13 cellular contexts compared by ENCODE assay signal in genomic region chr2:133504566-133505505, GRCh38.
A peak's percentile ranks its signal among the peaks of the same experiment; 100 is the strongest.
DNase-seq lines count a peak whose midpoint lies in the region; ATAC-seq and TF ChIP-seq lines count a peak whose summit lies in the region.
"Had no signal": no experiment of that assay in that cellular context is flagged by ENCODE, and none has a peak within 500 bp of the region (broad histone marks: within the 10 kb centered on the region; RNA-seq: fewer than 3 reads in every experiment).

No MANE protein-coding gene starts in this region.

- H3K27me3 Mint-ChIP-seq in Calu3 (ENCODE audit: unreplicated experiment), result no peaks in the 10 kb centered on the region
- no peaks in the 10 kb centered on the region for H3K27me3 Mint-ChIP-seq in effector memory CD8-positive, alpha-beta T cell

- H3K4me3 Mint-ChIP-seq in Calu3 (ENCODE audit: low read depth, unreplicated experiment), result no peak overlapping the region
- no peak overlapping the region for H3K4me3 Mint-ChIP-seq in effector memory CD8-positive, alpha-beta T cell
- H3K4me3 Mint-ChIP-seq: H9 had no signal

- H3K36me3 Mint-ChIP-seq in Calu3 (ENCODE audit: insufficient read depth, unreplicated experiment), result no peaks in the 10 kb centered on the region
- no peaks in the 10 kb centered on the region for H3K36me3 Mint-ChIP-seq in effector memory CD8-positive, alpha-beta T cell (ENCODE audit: insufficient read depth)

- H3K4me3 ChIP-seq in SJSA1 (no peak overlapping the region), fibroblast of pulmonary artery (replicated peaks; ENCODE audit: low read depth, low read length) (no peak overlapping the region), ovary (no peak overlapping the region)

- no peaks in the 10 kb centered on the region for H3K36me3 ChIP-seq in SJSA1
- H3K36me3 ChIP-seq in ovary, result no peaks in the 10 kb centered on the region

- no peaks in the 10 kb centered on the region for H3K9me3 Mint-ChIP-seq in Calu3 (ENCODE audit: low read depth, unreplicated experiment)
- H3K9me3 Mint-ChIP-seq in effector memory CD8-positive, alpha-beta T cell, result peaks cover 7 to 12% of the 10 kb centered on the region in 2 donors
- H3K9me3 Mint-ChIP-seq: H9 had no signal

- H3K27ac ChIP-seq in SJSA1 (peak overlapping the region; percentile 42; the same call in 1 of the 2 replicates), ovary (no peak overlapping the region)

- no TSS peak for BruUV-seq in Calu3 (replicated peaks; lab: Mats Ljungman, UMichigan)

- DNase-seq in Calu3 (peak; percentile 72), SJSA1 (ENCODE audit: low read depth in 1 of 2, low spot score in 2 of 2) (peak; percentile 63 to 79), fibroblast of pulmonary artery (ENCODE audit: low read depth) (peak; percentile 80), ovary (peak; percentile 27 to 81 (median 49))
- DNase-seq in effector memory CD8-positive, alpha-beta T cell, result no peak
- DNase-seq: COR-L47; H9; NCI-H1930; retina; stimulated activated CD8-positive, alpha-beta memory T cell treated with anti-CD3 and anti-CD28 coated beads, Interleukin-4, amount 100 ng/mL, for 48 hours had no signal

- intact Hi-C loops in Calu3 (cut with micrococcal nuclease; ENCODE audit: unreplicated experiment), result loop anchor here (5.0 kb wide), 1 partner anchor 1798 kb away; no protein-coding TSS in a partner anchor
- intact Hi-C loops in ovary (cut with DNase I), result no loop called here

- TF ChIP-seq CTCF in Calu3 (IDR thresholded peaks at IDR 0.05; ENCODE audit: unreplicated experiment), result no peak
- TF ChIP-seq CTCF in fibroblast of pulmonary artery (IDR thresholded peaks at IDR 0.05; ENCODE audit: low read length, missing control alignments), result no peak
- no peak for TF ChIP-seq CTCF in ovary (IDR thresholded peaks at IDR 0.05)

- H3K9me3 ChIP-seq in SJSA1 (replicated peaks) (no peaks in the 10 kb centered on the region), ovary (no peaks in the 10 kb centered on the region)

- peaks cover 26% of the 10 kb centered on the region for H3K4me1 Mint-ChIP-seq in Calu3 (ENCODE audit: low read depth, unreplicated experiment)
- H3K4me1 Mint-ChIP-seq in effector memory CD8-positive, alpha-beta T cell (ENCODE audit: low read depth in 2 of 2), result no peaks in the 10 kb centered on the region
- H3K4me1 Mint-ChIP-seq: H9 had no signal

- H3K27me3 ChIP-seq in SJSA1 (replicated peaks) (no peaks in the 10 kb centered on the region), ovary (no peaks in the 10 kb centered on the region)

- no peak for ATAC-seq in GM21576 (IDR thresholded peaks at IDR 0.05; ENCODE audit: unreplicated experiment)
- no peak for ATAC-seq in effector memory CD8-positive, alpha-beta T cell (replicated peaks)
- ATAC-seq in HG02840 (IDR thresholded peaks at IDR 0.05; ENCODE audit: low FRiP score, unreplicated experiment), result no peak
- ATAC-seq in GM21825 (IDR thresholded peaks at IDR 0.05; ENCODE audit: unreplicated experiment), result no peak

- H3K27ac Mint-ChIP-seq in Calu3 (ENCODE audit: unreplicated experiment), result peak overlapping the region; percentile 50
- H3K27ac Mint-ChIP-seq in effector memory CD8-positive, alpha-beta T cell, result no peak overlapping the region
- H3K27ac Mint-ChIP-seq: H9 had no signal

- TF ChIP-seq POLR2A in ovary (IDR thresholded peaks at IDR 0.05), result no peak

- 50 to 56% (median 50%) methylated on average over 4 of the region's 4 CpGs for WGBS in ovary, 3 donors

- H3K4me1 ChIP-seq in SJSA1 (replicated peaks) (peaks cover 20% of the 10 kb centered on the region), ovary (ENCODE audit: insufficient read depth) (peaks cover 5% of the 10 kb centered on the region)

- CTCF ChIA-PET in Calu3 (lab: Charles Lee), result interaction anchor here (0.8 to 1.1 kb wide), 2 partner anchors 15 to 84 kb away, joined by 3 read pairs; no protein-coding TSS in a partner anchor

- TF ChIP-seq EP300 in ovary (IDR thresholded peaks at IDR 0.05), result no peak

Comparison
In these comparisons a context has a peak if more than half of its experiments do, and no peak if none do; other contexts are left out.
1. DNase-seq: peak in Calu3 (single experiment), SJSA1 (2 of 2), fibroblast of pulmonary artery (single experiment) and ovary (5 of 5); none in effector memory CD8-positive, alpha-beta T cell (0 of 3).